In genomic region chr19:11446652-11447301, GRCh38 we compare ENCODE assay signal across 8 cellular contexts. TPM values are rescaled to one million over a fixed set of nuclear protein-coding genes. Genes with fewer than 3 reads are reported as not detected.
DNase-seq lines count a peak whose midpoint lies in the region; ATAC-seq and TF ChIP-seq lines count a peak whose summit lies in the region.

No MANE protein-coding gene starts in this region.

- H3K4me1 Mint-ChIP-seq in endodermal cell = no peaks in the 10 kb centered on the region

- peaks cover 12% of the 10 kb centered on the region; the same call in 1 of the 2 replicates for H3K79me2 ChIP-seq in HCT116 (ENCODE audit: insufficient read depth, low read length)

- H3K36me3 ChIP-seq in BJ (ENCODE audit: control insufficient read depth, insufficient read depth, low read length) = peaks cover 29% of the 10 kb centered on the region
- H3K36me3 ChIP-seq in HCT116 (ENCODE audit: control insufficient read depth in 1 of 2, insufficient read depth in 2 of 2, low read length in 2 of 2) = peaks cover 22 to 43% of the 10 kb centered on the region in 2 experiments; a peak in 3 of 4 replicates
- peaks cover 57% of the 10 kb centered on the region for H3K36me3 ChIP-seq in endodermal cell (ENCODE audit: control insufficient read depth, insufficient read depth, low read length)
- peaks cover 0 to 48% (median 20%) of the 10 kb centered on the region in 4 donors for H3K36me3 ChIP-seq in transverse colon

- DNase-seq in BJ (ENCODE audit: low read depth) (no peak), HCT116 (ENCODE audit: low read depth, low spot score) (no peak), endodermal cell (peak; percentile 91), myocyte (ENCODE audit: low read depth) (peak; percentile 44), transverse colon (peak; percentile 50)
- DNase-seq in activated CD4-positive, alpha-beta T cell treated with anti-CD3 and anti-CD28 coated beads, Interleukin-2, amount 50 U/mL, for 4 hours = peak; percentile 27 to 30

- H3K9ac ChIP-seq in HCT116 (ENCODE audit: low read length) (no peak overlapping the region), endodermal cell (ENCODE audit: extremely low read depth, low read length, poor library complexity, severe bottlenecking) (no peak overlapping the region)

- H3K4me3 Mint-ChIP-seq in endodermal cell = no peak overlapping the region

- H4K20me1 ChIP-seq in HCT116 (ENCODE audit: insufficient read depth) = no peaks in the 10 kb centered on the region

- H3K4me1 ChIP-seq in HCT116 (ENCODE audit: control insufficient read depth in 1 of 2, insufficient read depth in 2 of 2, low read length in 2 of 2) (no peaks in the 10 kb centered on the region), endodermal cell (ENCODE audit: control insufficient read depth, insufficient read depth, low read length) (no peaks in the 10 kb centered on the region), transverse colon (peaks cover 0 to 3% (median 0%) of the 10 kb centered on the region in 4 donors)

- intact Hi-C loops in HCT116 (cut with micrococcal nuclease) (loop anchor here (1.0 kb wide), 1 partner anchor 68 kb away; no protein-coding TSS in a partner anchor), transverse colon (cut with DNase I; ENCODE audit: low total_unique reads) (loop anchor here (10.0 kb wide), 2 partner anchors 152 to 332 kb away; partner anchors contain the start of gene TSPAN16)

- in situ Hi-C loops in transverse colon (cut with MboI; ENCODE audit: low pct_ligation_motif_present in 1 of 4, low pct_unique_long_range_greater_than_20kb in 1 of 4, low sequenced_read_pairs in 3 of 4) = no loop called here

- TF ChIP-seq EP300 in transverse colon (IDR thresholded peaks at IDR 0.05; ENCODE audit: low read depth) = no peak

- no peaks in the 10 kb centered on the region for H3K9me3 Mint-ChIP-seq in endodermal cell

- no peaks in the 10 kb centered on the region for H3K27me3 Mint-ChIP-seq in endodermal cell (ENCODE audit: insufficient read depth)

- RAD21 ChIA-PET in HCT116 (lab: Charles Lee; ENCODE audit: low non-redundant PET in 1 of 2, low total read pairs in 2 of 2, uncharacterized antibody in 2 of 2, unreplicated experiment in 2 of 2) = no interaction called here

- no TSS peak for BruUV-seq in HCT116 (replicated peaks; lab: Mats Ljungman, UMichigan)

- peak; percentile 92 for ATAC-seq in HCT116
- ATAC-seq in HG03457 (IDR thresholded peaks at IDR 0.05; ENCODE audit: unreplicated experiment) = no peak
- ATAC-seq in GM21786 (IDR thresholded peaks at IDR 0.05; ENCODE audit: unreplicated experiment) = no peak

- no peak overlapping the region for H2AFZ ChIP-seq in HCT116 (ENCODE audit: low read depth, low read length, poor library complexity, severe bottlenecking)

- peak overlapping the region; percentile 27 for H3K27ac Mint-ChIP-seq in endodermal cell

- peak; percentile 94 for TF ChIP-seq RAD21 in HCT116 (IDR thresholded peaks at IDR 0.05; ENCODE audit: low read depth)

- no peak overlapping the region for H3K4me2 ChIP-seq in HCT116 (ENCODE audit: low read length)

- peaks cover 40% of the 10 kb centered on the region for H3K36me3 Mint-ChIP-seq in endodermal cell (ENCODE audit: low read depth)

- H3K4me3 ChIP-seq in BJ (ENCODE audit: low read depth, low read length) = no peak overlapping the region
- H3K4me3 ChIP-seq in HCT116 (replicated peaks in 1 of 2; ENCODE audit: low read depth in 1 of 2, low read length in 2 of 2) = no peak overlapping the region
- no peak overlapping the region for H3K4me3 ChIP-seq in endodermal cell (ENCODE audit: low read length)
- H3K4me3 ChIP-seq in transverse colon = no peak overlapping the region

- POLR2A ChIA-PET in BJ (lab: Charles Lee) (no interaction called here), HCT116 (lab: Charles Lee) (no interaction called here)

- H3K9me3 ChIP-seq in HCT116 (ENCODE audit: control insufficient read depth in 1 of 2, insufficient read depth in 1 of 2, low read depth in 1 of 2, low read length in 2 of 2) (no peaks in the 10 kb centered on the region), endodermal cell (ENCODE audit: control insufficient read depth, low read length) (no peaks in the 10 kb centered on the region), transverse colon (no peaks in the 10 kb centered on the region)

- CTCF ChIA-PET in BJ (lab: Yijun Ruan, JAX) (interaction anchor here (0.6 to 1.9 kb wide), 10 partner anchors 8 to 203 kb away, joined by 3 to 16 read pairs (median 4); partner anchors contain the start of gene EPOR), HCT116 (lab: Charles Lee) (interaction anchor here (1.5 kb wide), 1 partner anchor 153 kb away, joined by 4 read pairs; no protein-coding TSS in a partner anchor)

- TF ChIP-seq POLR2A in HCT116 (IDR thresholded peaks at IDR 0.05; ENCODE audit: borderline replicate concordance, extremely low read depth, insufficient read depth, insufficient read length) (no peak), transverse colon (IDR thresholded peaks at IDR 0.05) (no peak)

- H3K27me3 ChIP-seq in BJ (ENCODE audit: control insufficient read depth, insufficient read depth, low read length) (no peaks in the 10 kb centered on the region), HCT116 (ENCODE audit: insufficient read depth, low read length) (no peaks in the 10 kb centered on the region), endodermal cell (ENCODE audit: control insufficient read depth, insufficient read depth, low read length, poor library complexity, severe bottlenecking) (no peaks in the 10 kb centered on the region), transverse colon (no peaks in the 10 kb centered on the region)

- TF ChIP-seq CTCF in BJ (IDR thresholded peaks at IDR 0.05; ENCODE audit: insufficient read depth, low read depth, low read length) = peak; percentile 80
- peak; percentile 88 to 95 (median 90) for TF ChIP-seq CTCF in HCT116 (IDR thresholded peaks at IDR 0.05 in 2 of 3, conservative IDR thresholded peaks at IDR 0.05 in 1 of 3; ENCODE audit: borderline replicate concordance in 1 of 3, insufficient read depth in 1 of 3, low read depth in 2 of 3, low read length in 2 of 3)
- peak; percentile 91 for TF ChIP-seq CTCF in endodermal cell (conservative IDR thresholded peaks at IDR 0.05)
- TF ChIP-seq CTCF in transverse colon (IDR thresholded peaks at IDR 0.05) = peak; percentile 70 to 88 (median 76)

- no peaks in the 10 kb centered on the region for H3K9me2 ChIP-seq in HCT116 (ENCODE audit: insufficient read depth)

- WGBS in endodermal cell (ENCODE audit: insufficient coverage in 1 of 2, insufficient read length in 1 of 2), 2 experiments = 82 to 86% methylated on average over 2 to 19 of the region's 23 CpGs
- WGBS in transverse colon (ENCODE audit: low coverage in 1 of 2), 2 donors = 68 to 80% methylated on average over 1 to 22 of the region's 23 CpGs

- H3K27ac ChIP-seq in HCT116 (ENCODE audit: low read depth, low read length) = no peak overlapping the region
- H3K27ac ChIP-seq in endodermal cell (ENCODE audit: low read depth, low read length) = no peak overlapping the region
- no peak overlapping the region for H3K27ac ChIP-seq in transverse colon

RNA-seq across cellular contexts. Expression of gene PRKCSH, which starts 11.3 kb away (rescaled TPM):
- 137 and 348 TPM in 2 replicates for polyA plus RNA-seq in BJ (2011; rRNA removed)
- polyA minus RNA-seq in BJ (2011; rRNA and poly(A)+ RNA removed) = 107 and 140 TPM in 2 replicates
- 425 TPM for total RNA-seq in HCT116 (2021; ENCODE audit: unreplicated experiment)
- 442 and 449 TPM in 2 replicates for polyA plus RNA-seq in HCT116 (2012)
- 100 to 1,000 TPM; 454 to 459 TPM for total RNA-seq in endodermal cell
- 423 TPM for polyA plus RNA-seq in endodermal cell (2013, experiment 1 of 2)
- 371 TPM for polyA plus RNA-seq in endodermal cell (2013, experiment 2 of 2)
- total RNA-seq in myocyte = 93.8 and 118 TPM in 2 replicates
- polyA plus RNA-seq in myocyte (2012) = 254 TPM
- 100 to 1,000 TPM; 119 to 195 (median 183) TPM for total RNA-seq in transverse colon

RNA-seq across cellular contexts. Expression of gene ODAD3, which starts 11.9 kb away (rescaled TPM):
- 0.16 and 0.38 TPM in 2 replicates for polyA plus RNA-seq in BJ (2011; rRNA removed)
- polyA minus RNA-seq in BJ (2011; rRNA and poly(A)+ RNA removed) = not detected in 2 replicates
- total RNA-seq in HCT116 (2021; ENCODE audit: unreplicated experiment) (0.52 TPM), endodermal cell (1 to 10 TPM in 1 of 2 donors, under 1 TPM in 1; 0.88 to 2.4 TPM), myocyte (0.10 and 0.32 TPM in 2 replicates), transverse colon (1 to 10 TPM in 1 of 4 donors, under 1 TPM in 1, not detected in 2; 0.32 to 2.2 TPM)
- polyA plus RNA-seq in HCT116 (2012) = 0.17 and 0.21 TPM in 2 replicates
- 1.5 TPM for polyA plus RNA-seq in endodermal cell (2013, experiment 1 of 2)
- 1.9 TPM for polyA plus RNA-seq in endodermal cell (2013, experiment 2 of 2)
- polyA plus RNA-seq in myocyte (2012) = 0.93 TPM

RNA-seq across cellular contexts. Expression of gene RGL3, which starts 27.7 kb away (rescaled TPM):
- polyA plus RNA-seq in BJ (2011; rRNA removed) = 1.4 and 2.3 TPM in 2 replicates
- polyA minus RNA-seq in BJ (2011; rRNA and poly(A)+ RNA removed) = 1.3 and 1.7 TPM in 2 replicates
- total RNA-seq in HCT116 (2021; ENCODE audit: unreplicated experiment) (99.2 TPM), endodermal cell (100 to 1,000 TPM; 125 to 131 TPM), myocyte (0.72 and 2.3 TPM in 2 replicates), transverse colon (10 to 100 TPM in 3 of 4 donors, 1 to 10 TPM in 1; 6.7 to 78.9 (median 28.1) TPM)
- polyA plus RNA-seq in HCT116 (2012) = 67.3 and 72.0 TPM in 2 replicates
- 5.4 TPM for polyA plus RNA-seq in endodermal cell (2013, experiment 1 of 2)
- 5.6 TPM for polyA plus RNA-seq in endodermal cell (2013, experiment 2 of 2)
- polyA plus RNA-seq in myocyte (2012) = 3.3 TPM

RNA-seq across cellular contexts. Expression of gene ELAVL3, which starts 34.1 kb away (rescaled TPM):
- not detected in 2 replicates for polyA plus RNA-seq in BJ (2011; rRNA removed)
- polyA minus RNA-seq in BJ (2011; rRNA and poly(A)+ RNA removed) = not detected in 2 replicates
- total RNA-seq in HCT116 (2021; ENCODE audit: unreplicated experiment) (0.05 TPM), endodermal cell (under 1 TPM in 1 of 2 donors, not detected in 1; 0.55 TPM), myocyte (not detected in 2 replicates), transverse colon (1 to 10 TPM in 2 of 4 donors, under 1 TPM in 1, not detected in 1; 0.27 to 3.2 (median 1.3) TPM)
- 0.05 and 0.20 TPM in 2 replicates for polyA plus RNA-seq in HCT116 (2012)
- 42.1 TPM for polyA plus RNA-seq in endodermal cell (2013, experiment 1 of 2)
- polyA plus RNA-seq in endodermal cell (2013, experiment 2 of 2) = 37.5 TPM
- polyA plus RNA-seq in myocyte (2012) = not detected

RNA-seq across cellular contexts. Expression of gene ZNF653, which starts 58.9 kb away (rescaled TPM):
- 3.1 and 4.6 TPM in 2 replicates for polyA plus RNA-seq in BJ (2011; rRNA removed)
- 2.7 and 6.5 TPM in 2 replicates for polyA minus RNA-seq in BJ (2011; rRNA and poly(A)+ RNA removed)
- total RNA-seq in HCT116 (2021; ENCODE audit: unreplicated experiment) (16.1 TPM), endodermal cell (10 to 100 TPM; 12.3 to 12.6 TPM), myocyte (5.0 and 5.9 TPM in 2 replicates), transverse colon (10 to 100 TPM; 10.6 to 44.9 (median 17.4) TPM)
- 14.3 and 15.9 TPM in 2 replicates for polyA plus RNA-seq in HCT116 (2012)
- 11.9 TPM for polyA plus RNA-seq in endodermal cell (2013, experiment 1 of 2)
- 10.4 TPM for polyA plus RNA-seq in endodermal cell (2013, experiment 2 of 2)
- polyA plus RNA-seq in myocyte (2012) = 7.8 TPM

Comparison
In these comparisons a context has a peak if more than half of its experiments do, and no peak if none do; other contexts are left out.
1. DNase-seq: peak in activated CD4-positive, alpha-beta T cell treated with anti-CD3 and anti-CD28 coated beads, Interleukin-2, amount 50 U/mL, for 4 hours (2 of 2), endodermal cell (single experiment), myocyte (single experiment) and transverse colon (single experiment); none in BJ (single experiment) and HCT116 (single experiment).
2. Peak in every context shown above with its lines, with median percentiles within 50 percentile points of each other: CTCF ChIP-seq.